In genomic region chr1:100362821-100363466, GRCh38 we compare ENCODE assay signal across 14 cellular contexts. TPM values are rescaled to one million over a fixed set of nuclear protein-coding genes. Genes with fewer than 3 reads are reported as not detected.
A peak's percentile ranks its signal among the peaks of the same experiment; 100 is the strongest.
DNase-seq lines count a peak whose midpoint lies in the region; ATAC-seq and TF ChIP-seq lines count a peak whose summit lies in the region.
"Had no signal": no experiment of that assay in that cellular context is flagged by ENCODE, and none has a peak within 500 bp of the region (broad histone marks: within the 10 kb centered on the region; RNA-seq: fewer than 3 reads in every experiment).

No MANE protein-coding gene starts in this region.

- peak overlapping the region in 7 of 8 donors; percentile 13 to 80 (median 30) for H3K4me3 Mint-ChIP-seq in CD4-positive, alpha-beta memory T cell
- no peak overlapping the region; a peak in 1 of 5 replicates for H3K4me3 Mint-ChIP-seq in H9
- H3K4me3 Mint-ChIP-seq in T-helper 17 cell: no peak overlapping the region
- H3K4me3 Mint-ChIP-seq: natural killer cell treated with Interleukin-12 subunit alpha and Interleukin-12 subunit beta and Interleukin-15 and Interleukin-18, amount 100 ng/mL, for 72 hours had no signal

- H3K4me3 ChIP-seq in CD4-positive, alpha-beta memory T cell (ENCODE audit: low read length in 2 of 2): no peak overlapping the region
- H3K4me3 ChIP-seq in breast epithelium: no peak overlapping the region
- H3K4me3 ChIP-seq: adrenal gland, esophagus muscularis mucosa, sigmoid colon had no signal

- H3K23ac ChIP-seq in H9 (ENCODE audit: insufficient read length, low read depth, low read length): no peak overlapping the region

- no peak overlapping the region for H2BK15ac ChIP-seq in H9 (ENCODE audit: low read depth, low read length)

- no peak for DNase-seq in CD4-positive, alpha-beta memory T cell
- peak; percentile 58 for DNase-seq in H9
- no peak for DNase-seq in T-helper 17 cell
- DNase-seq in kidney tubule cell (ENCODE audit: low spot score): peak; percentile 61
- no peak for DNase-seq in breast epithelium (ENCODE audit: low spot score in 2 of 2)
- no peak for DNase-seq in GM10248 (ENCODE audit: extremely low spot score)
- DNase-seq: adrenal gland; NCI-H1694; NK-92 treated with Interleukin-12 subunit alpha and Interleukin-12 subunit beta, amount 100 ng/mL, for 24 hours; SHP77 treated with DMSO at 0.1 percent for 48 hours; sigmoid colon had no signal

- no peak overlapping the region for H2BK20ac ChIP-seq in H9 (ENCODE audit: low read depth, low read length, poor library complexity, severe bottlenecking)

- H3K27ac ChIP-seq in CD4-positive, alpha-beta memory T cell (ENCODE audit: low read depth, low read length): no peak overlapping the region
- H3K27ac ChIP-seq in H9 (ENCODE audit: insufficient read length, low read depth, low read length): no peak overlapping the region
- no peak overlapping the region for H3K27ac ChIP-seq in breast epithelium
- H3K27ac ChIP-seq: adrenal gland, esophagus muscularis mucosa, sigmoid colon had no signal

- H2BK120ac ChIP-seq in H9 (ENCODE audit: low read depth, low read length, poor library complexity, severe bottlenecking): no peak overlapping the region

- no peaks in the 10 kb centered on the region for H3K79me1 ChIP-seq in H9 (ENCODE audit: insufficient read depth, low read depth, low read length, poor library complexity, severe bottlenecking)

- no peak overlapping the region for H3K9ac ChIP-seq in H9 (ENCODE audit: extremely low read depth, insufficient read length, low read length)

- CTCF ChIA-PET in CD4-positive, alpha-beta memory T cell (lab: Charles Lee; ENCODE audit: partially characterized antibody): interaction anchor here (1.3 to 1.5 kb wide), 2 partner anchors 17 to 92 kb away, joined by 3 read pairs; no protein-coding TSS in a partner anchor
- CTCF ChIA-PET in GM10248 (lab: Yijun Ruan, JAX): interaction anchor here (1.1 to 2.7 kb wide), 3 partner anchors 10 to 92 kb away, joined by 3 to 12 read pairs (median 6); partner anchors contain the start of gene CDC14A

- no peak overlapping the region for H3K14ac ChIP-seq in H9 (ENCODE audit: insufficient read depth, low read length)

- no peak overlapping the region for H3K4me2 ChIP-seq in H9 (ENCODE audit: insufficient read depth, insufficient read length, low read length)

- H3K4me1 Mint-ChIP-seq in CD4-positive, alpha-beta memory T cell: peaks cover 70 to 93% (median 80%) of the 10 kb centered on the region in 4 donors
- peaks cover 28 to 35% of the 10 kb centered on the region in 2 experiments for H3K4me1 Mint-ChIP-seq in H9
- H3K4me1 Mint-ChIP-seq in T-helper 17 cell: peaks cover 66% of the 10 kb centered on the region

- H3K4me1 ChIP-seq in CD4-positive, alpha-beta memory T cell (ENCODE audit: insufficient read depth, low read length): peaks cover 93% of the 10 kb centered on the region
- H3K4me1 ChIP-seq in H9 (ENCODE audit: insufficient read depth, low read length) (peaks cover 4% of the 10 kb centered on the region; the same call in 1 of the 2 replicates), breast epithelium (no peaks in the 10 kb centered on the region)

- no peaks in the 10 kb centered on the region for H4K20me1 ChIP-seq in H9 (ENCODE audit: control insufficient read depth, insufficient read depth, insufficient read length)

- intact Hi-C loops in CD4-positive, alpha-beta memory T cell (cut with micrococcal nuclease): loop anchor here (1.0 kb wide), 1 partner anchor 9 kb away; no protein-coding TSS in a partner anchor
- intact Hi-C loops in breast epithelium (cut with DNase I; ENCODE audit: low total_unique reads): no loop called here

- H3K36me3 Mint-ChIP-seq in CD4-positive, alpha-beta memory T cell: peaks cover 73 to 84% of the 10 kb centered on the region in 2 donors
- H3K36me3 Mint-ChIP-seq in H9 (ENCODE audit: insufficient read depth in 1 of 3, low read depth in 3 of 3) (peaks cover 0 to 9% (median 0%) of the 10 kb centered on the region in 3 experiments; a peak in 4 of 7 replicates), T-helper 17 cell (ENCODE audit: low read depth) (peaks cover 15% of the 10 kb centered on the region)

- no peak overlapping the region for H4K8ac ChIP-seq in H9 (replicated peaks; ENCODE audit: insufficient read length, low read depth, low read length)

- no peak overlapping the region for H2AK5ac ChIP-seq in H9 (ENCODE audit: insufficient read length, low read length)

- no peak for ATAC-seq in T-helper 17 cell
- no peak for ATAC-seq in HG02885 (IDR thresholded peaks at IDR 0.05; ENCODE audit: poor library complexity, unreplicated experiment)
- ATAC-seq: natural killer cell treated with Interleukin-12 subunit alpha and Interleukin-12 subunit beta and Interleukin-15 and Interleukin-18, amount 100 ng/mL, for 72 hours had no signal

- H2AFZ ChIP-seq in H9 (ENCODE audit: low read length): no peak overlapping the region

- no peaks in the 10 kb centered on the region for H3K27me3 ChIP-seq in CD4-positive, alpha-beta memory T cell (ENCODE audit: insufficient read depth, low read length)
- H3K27me3 ChIP-seq in H9 (ENCODE audit: insufficient read depth, low read length) (no peaks in the 10 kb centered on the region), breast epithelium (no peaks in the 10 kb centered on the region)
- H3K27me3 ChIP-seq: adrenal gland, esophagus muscularis mucosa, sigmoid colon had no signal

- no peak overlapping the region for H2BK12ac ChIP-seq in H9 (ENCODE audit: insufficient read length, low read depth, low read length)

- no peak overlapping the region for H4K5ac ChIP-seq in H9 (ENCODE audit: insufficient read length, low read depth, low read length)

- TF ChIP-seq CTCF in H9 (conservative IDR thresholded peaks at IDR 0.05) (no peak), breast epithelium (IDR thresholded peaks at IDR 0.05) (no peak), GM10248 (IDR thresholded peaks at IDR 0.05; ENCODE audit: control extremely low read depth, extremely low read depth, low read depth, missing control alignments) (no peak)

- H3K9me3 Mint-ChIP-seq in CD4-positive, alpha-beta memory T cell: no peaks in the 10 kb centered on the region
- no peaks in the 10 kb centered on the region for H3K9me3 Mint-ChIP-seq in H9
- H3K9me3 Mint-ChIP-seq: natural killer cell treated with Interleukin-12 subunit alpha and Interleukin-12 subunit beta and Interleukin-15 and Interleukin-18, amount 100 ng/mL, for 72 hours had no signal

- H3T11ph ChIP-seq in H9 (ENCODE audit: low read length): no peak overlapping the region

- no peaks in the 10 kb centered on the region for H3K9me3 ChIP-seq in CD4-positive, alpha-beta memory T cell (ENCODE audit: control insufficient read depth in 1 of 2, low read length in 2 of 2)
- H3K9me3 ChIP-seq in H9 (ENCODE audit: control insufficient read depth, low read depth, low read length): no peaks in the 10 kb centered on the region
- no peaks in the 10 kb centered on the region for H3K9me3 ChIP-seq in T-helper 17 cell (ENCODE audit: control insufficient read depth, low read length, poor library complexity, severe bottlenecking)
- no peaks in the 10 kb centered on the region for H3K9me3 ChIP-seq in breast epithelium
- H3K9me3 ChIP-seq: adrenal gland, esophagus muscularis mucosa, sigmoid colon had no signal

- no peak overlapping the region for H2BK5ac ChIP-seq in H9 (ENCODE audit: insufficient read length, low read length)

- H3K18ac ChIP-seq in H9 (ENCODE audit: insufficient read length, low read depth, low read length): peak overlapping the region; percentile 69

- no peak overlapping the region for H3K4ac ChIP-seq in H9 (ENCODE audit: low read depth, low read length)

- H4K91ac ChIP-seq in H9 (ENCODE audit: insufficient read length, low read depth, low read length): no peak overlapping the region

- H3K56ac ChIP-seq in H9 (ENCODE audit: insufficient read length, low read depth, low read length): no peak overlapping the region

- H3K27ac Mint-ChIP-seq in CD4-positive, alpha-beta memory T cell: peak overlapping the region in 6 of 7 donors; percentile 25 to 76 (median 44)
- peak overlapping the region; percentile 81 to 91 (median 83) for H3K27ac Mint-ChIP-seq in H9
- peak overlapping the region; percentile 100 for H3K27ac Mint-ChIP-seq in T-helper 17 cell

- no peak for TF ChIP-seq POLR2A in breast epithelium (IDR thresholded peaks at IDR 0.05)

- H3K79me2 ChIP-seq in H9 (ENCODE audit: insufficient read depth, low read length): peaks cover 7% of the 10 kb centered on the region; the same call in 1 of the 2 replicates

- no CpG with 5 or more reads among the region's 16 CpGs for WGBS in H9 (ENCODE audit: extremely low coverage, insufficient read length, low lambda C conversion rate)

- peaks cover 22% of the 10 kb centered on the region for H3K36me3 ChIP-seq in CD4-positive, alpha-beta memory T cell (ENCODE audit: insufficient read depth, low read length)
- no peaks in the 10 kb centered on the region for H3K36me3 ChIP-seq in breast epithelium
- H3K36me3 ChIP-seq: adrenal gland, sigmoid colon had no signal

- POLR2A ChIA-PET in CD4-positive, alpha-beta memory T cell (lab: Charles Lee; ENCODE audit: partially characterized antibody): interaction anchor here (0.7 to 8.7 kb wide), 8 partner anchors 8 to 82 kb away, joined by 3 to 79 read pairs (median 4); partner anchors contain the start of gene CDC14A
- POLR2A ChIA-PET in GM10248 (lab: Yijun Ruan, JAX): no interaction called here

- H3K27me3 Mint-ChIP-seq in CD4-positive, alpha-beta memory T cell: no peaks in the 10 kb centered on the region
- no peaks in the 10 kb centered on the region for H3K27me3 Mint-ChIP-seq in H9 (ENCODE audit: low read depth)
- no peaks in the 10 kb centered on the region for H3K27me3 Mint-ChIP-seq in T-helper 17 cell
- H3K27me3 Mint-ChIP-seq: natural killer cell treated with Interleukin-12 subunit alpha and Interleukin-12 subunit beta and Interleukin-15 and Interleukin-18, amount 100 ng/mL, for 72 hours had no signal

- no peaks in the 10 kb centered on the region for H3K23me2 ChIP-seq in H9 (ENCODE audit: insufficient read length, low read depth, low read length, poor library complexity, severe bottlenecking)

RNA-seq across cellular contexts. Expression of gene CDC14A, which starts 10.6 kb away (rescaled TPM):
- total RNA-seq in CD4-positive, alpha-beta memory T cell: 100 to 1,000 TPM; 108 to 119 TPM
- polyA plus RNA-seq in CD4-positive, alpha-beta memory T cell: 10 to 100 TPM; 37.7 to 72.3 TPM
- total RNA-seq in H9 (2021): 8.4 and 8.9 TPM in 2 replicates
- 100 to 1,000 TPM; 186 to 281 TPM for total RNA-seq in T-helper 17 cell
- 10 to 100 TPM; 16.5 to 49.3 (median 33.1) TPM for total RNA-seq in breast epithelium

Comparison
In these comparisons a context has a peak if more than half of its experiments do, and no peak if none do; other contexts are left out.
1. DNase-seq: peak in H9 (single experiment) and kidney tubule cell (single experiment); none in CD4-positive, alpha-beta memory T cell (0 of 5), T-helper 17 cell (0 of 3), breast epithelium (0 of 2) and GM10248 (single experiment).
2. H3K27ac Mint-ChIP-seq: peak in every context shown above with its lines; median percentile 100 in T-helper 17 cell; 83 in H9; 44 in CD4-positive, alpha-beta memory T cell.
3. H3K4me3 Mint-ChIP-seq: peak in CD4-positive, alpha-beta memory T cell (7 of 8); none in H9 (0 of 2) and T-helper 17 cell (single experiment).